In genomic region chr18:55401275-55401620, GRCh38 we compare ENCODE assay signal across 1 cellular context.
TF ChIP-seq lines count a peak whose summit lies in the region.

No MANE protein-coding gene starts in this region.

TF ChIP-seq in H1, 55 proteins besides CTCF, POLR2A, EP300 and RAD21:
- no peak for TF ChIP-seq CTBP2 (IDR thresholded peaks at IDR 0.05; ENCODE audit: borderline replicate concordance, insufficient read depth, insufficient read length, low read length)
- TF ChIP-seq BRCA1 (IDR thresholded peaks at IDR 0.05; ENCODE audit: low read depth, low read length): no peak
- no peak for TF ChIP-seq SIRT6 (IDR thresholded peaks at IDR 0.05; ENCODE audit: low read length)
- no peak for TF ChIP-seq SP1 (IDR thresholded peaks at IDR 0.05; ENCODE audit: low read depth, low read length)
- TF ChIP-seq SP4 (IDR thresholded peaks at IDR 0.05; ENCODE audit: low read length): no peak
- TF ChIP-seq KDM5A (IDR thresholded peaks at IDR 0.05; ENCODE audit: low read length): no peak
- no peak for TF ChIP-seq SP2 (IDR thresholded peaks at IDR 0.05; ENCODE audit: low read length)
- TF ChIP-seq HDAC2 (IDR thresholded peaks at IDR 0.05; ENCODE audit: borderline replicate concordance in 1 of 2, low read depth in 2 of 2, low read length in 2 of 2): no peak
- no peak for TF ChIP-seq PHF8 (conservative IDR thresholded peaks at IDR 0.05; ENCODE audit: low read depth, low read length)
- TF ChIP-seq KDM4A (IDR thresholded peaks at IDR 0.05; ENCODE audit: low read depth, low read length, severe bottlenecking): no peak
- TF ChIP-seq TAF1 (IDR thresholded peaks at IDR 0.05; ENCODE audit: low read depth, low read length): no peak
- no peak for TF ChIP-seq FOSL1 (IDR thresholded peaks at IDR 0.05; ENCODE audit: insufficient read depth, low read depth, low read length)
- no peak for TF ChIP-seq ASH2L (IDR thresholded peaks at IDR 0.05; ENCODE audit: low read length)
